Comparison of ENCODE assay signal across 26 cellular contexts in genomic region chr5:152270117-152270516, GRCh38.
DNase-seq lines count a peak whose midpoint lies in the region; ATAC-seq lines count a peak whose summit lies in the region.
"Had no signal": no experiment of that assay in that cellular context is flagged by ENCODE, and none has a peak within 500 bp of the region (broad histone marks: within the 10 kb centered on the region; RNA-seq: fewer than 3 reads in every experiment).

No MANE protein-coding gene starts in this region.

- intact Hi-C loops in Right ventricle myocardium inferior (cut with DNase I) = loop anchor here (2.0 to 5.0 kb wide), 5 partner anchors 82 to 445 kb away; no protein-coding TSS in a partner anchor
- intact Hi-C loops in cardiac septum (cut with DNase I) = loop anchor here (5.0 to 10.0 kb wide), 4 partner anchors 128 to 613 kb away; no protein-coding TSS in a partner anchor

- DNase-seq in Right ventricle myocardium inferior (ENCODE audit: missing footprints) (no peak), cardiac septum (ENCODE audit: low spot score) (no peak), epithelial cell of prostate (ENCODE audit: low read depth, low spot score) (peak; percentile 43), inferior parietal cortex (ENCODE audit: extremely low spot score) (peak; percentile 17), superior temporal gyrus (ENCODE audit: extremely low spot score) (peak; percentile 19), AG08395 (ENCODE audit: low spot score) (no peak)
- no peak for DNase-seq in NK-92 treated with Interleukin-12 subunit alpha and Interleukin-12 subunit beta, amount 100 ng/mL, for 24 hours (lab: John Stamatoyannopoulos, UW)
- DNase-seq: 8988T; AML-193; C1 segment of cervical spinal cord; CD8-positive, alpha-beta T cell; DND-41; KG1; NCI-H1105 treated with DMSO at 0.1 percent for 48 hours; NCI-H1694; NCI-H2081; NCI-H2171; NCI-H345; NCI-H524 treated with DMSO at 0.1 percent for 48 hours; NCI-H82; OCI-M1; SHP77 treated with DMSO at 0.1 percent for 48 hours had no signal

- ATAC-seq in Right ventricle myocardium inferior = peak; percentile 62
- no peak for ATAC-seq in HG03342 (IDR thresholded peaks at IDR 0.05; ENCODE audit: unreplicated experiment)
- ATAC-seq: CD8-positive, alpha-beta T cell; GM12878; GM23338 had no signal

- peak overlapping the region; percentile 15 for H3K27ac ChIP-seq in epithelial cell of prostate
- H3K27ac ChIP-seq: SK-N-MC had no signal

Comparison
In these comparisons a context has a peak if more than half of its experiments do, and no peak if none do; other contexts are left out.
1. DNase-seq: peak in epithelial cell of prostate (single experiment), inferior parietal cortex (single experiment) and superior temporal gyrus (single experiment); none in Right ventricle myocardium inferior (single experiment), cardiac septum (single experiment), NK-92 treated with Interleukin-12 subunit alpha and Interleukin-12 subunit beta, amount 100 ng/mL, for 24 hours (single experiment) and AG08395 (single experiment).